ENCODE assay signal across 15 cellular contexts in genomic region chr19:13644648-13645047, GRCh38.
"Had no signal": no experiment of that assay in that cellular context is flagged by ENCODE, and none has a peak within 500 bp of the region (broad histone marks: within the 10 kb centered on the region; RNA-seq: fewer than 3 reads in every experiment).

No MANE protein-coding gene starts in this region.

- H3K9me3 ChIP-seq: adrenal gland, prostate gland, suprapubic skin, upper lobe of left lung had no signal

- H3K4me1 ChIP-seq: adrenal gland, prostate gland, suprapubic skin, upper lobe of left lung had no signal

- H3K4me2 ChIP-seq: smooth muscle cell had no signal

- H3K27me3 ChIP-seq: adrenal gland, cardiac muscle cell, suprapubic skin, upper lobe of left lung had no signal

- ATAC-seq: right cardiac atrium had no signal

- FAIRE-seq: frontal cortex had no signal

- DNase-seq: activated CD4-positive, alpha-beta T cell treated with anti-CD3 and anti-CD28 coated beads, Interleukin-2, amount 10 ng/mL, durations not matched to agents 24 days and 14 days; activated naive CD4-positive, alpha-beta T cell treated with anti-CD3 and anti-CD28 coated beads, Interleukin-2, amount 50 U/mL, for 16 hours; activated T-cell treated with anti-CD3 and anti-CD28 coated beads for 4 hours; adrenal gland; head of caudate nucleus; immature natural killer cell; right cardiac atrium; T-helper 2 cell; upper lobe of left lung had no signal

- H3K4me3 ChIP-seq: adrenal gland, cardiac muscle cell, prostate gland, smooth muscle cell, suprapubic skin, upper lobe of left lung had no signal

- H3K36me3 ChIP-seq: adrenal gland, cardiac muscle cell, prostate gland, suprapubic skin, upper lobe of left lung had no signal

- H3K27ac ChIP-seq: adrenal gland, cardiac muscle cell, epithelial cell of prostate, prostate gland, suprapubic skin, upper lobe of left lung had no signal
